Comparison of ENCODE assay signal across 20 cellular contexts in the genomic region with DNA sequence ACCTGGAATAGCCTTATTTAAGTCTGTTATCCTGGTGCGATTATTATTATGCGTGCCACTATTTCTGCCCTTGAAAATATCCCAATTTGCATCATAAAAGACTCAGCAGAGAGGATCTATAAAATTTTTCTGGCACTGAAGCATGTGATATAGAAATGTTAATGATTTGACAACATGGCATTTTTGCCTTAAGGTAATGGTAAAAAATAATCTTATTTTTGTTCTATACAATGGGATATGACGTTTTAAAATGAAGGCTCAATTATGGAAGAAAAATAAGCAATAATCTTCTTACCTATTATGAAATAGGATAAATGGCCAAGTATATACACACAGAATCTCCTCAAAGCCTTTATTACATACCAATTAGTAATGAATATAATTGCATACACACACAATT.
DNase-seq lines count a peak whose midpoint lies in the region; ATAC-seq and FAIRE-seq lines count a peak whose summit lies in the region.
"Had no signal": no experiment of that assay in that cellular context is flagged by ENCODE, and none has a peak within 500 bp of the region (broad histone marks: within the 10 kb centered on the region; RNA-seq: fewer than 3 reads in every experiment).

No MANE protein-coding gene starts in this region.

- H3K36me3 ChIP-seq in small intestine (ENCODE audit: control insufficient read depth in 2 of 2, insufficient read depth in 2 of 2, low read length in 2 of 2) = no peaks in the 10 kb centered on the region
- H3K36me3 ChIP-seq: BLaER1 treated with 17β-estradiol and CSF1 and Interleukin-3, amounts not matched to agents 10 nM and 100 nM had no signal

- no peak for ATAC-seq in GM18519 (IDR thresholded peaks at IDR 0.05; ENCODE audit: low FRiP score, unreplicated experiment)
- ATAC-seq: CD8-positive, alpha-beta T cell had no signal

- DNase-seq in NCI-H146 treated with DMSO at 0.1 percent for 48 hours (lab: John Stamatoyannopoulos, UW; ENCODE audit: unreplicated experiment) (peak; percentile 4), NCI-H146 (lab: John Stamatoyannopoulos, UW) (no peak), NCI-H69 (lab: John Stamatoyannopoulos, UW) (peak; percentile 3), NCI-H748 treated with DMSO at 0.1 percent for 48 hours (lab: John Stamatoyannopoulos, UW) (peak; percentile 8), NCI-H82 treated with DMSO at 0.1 percent for 48 hours (lab: John Stamatoyannopoulos, UW; ENCODE audit: unreplicated experiment) (no peak), small intestine (no peak)
- DNase-seq: 8988T; ACHN; Caco-2; Calu3; CD4-positive, alpha-beta T cell; CD8-positive, alpha-beta T cell; DMS79 treated with DMSO at 0.1 percent for 48 hours; GF-D8 had no signal

- FAIRE-seq in colon (lab: Jason Lieb, UNC) (peak; percentile 33), small intestine (lab: Jason Lieb, UNC) (no peak)
- FAIRE-seq: D721Med, GM12891 had no signal

- WGBS in small intestine, 3 donors = 92 to 98% (median 95%) methylated on average over 3 of the region's 3 CpGs

- H3K4me1 ChIP-seq in small intestine (ENCODE audit: control insufficient read depth in 2 of 2, insufficient read depth in 1 of 2, low read depth in 1 of 2, low read length in 1 of 2) = no peaks in the 10 kb centered on the region
- H3K4me1 ChIP-seq: BLaER1 treated with 17β-estradiol and CSF1 and Interleukin-3, amounts not matched to agents 10 nM and 100 nM; Caco-2 had no signal

- H3K27ac ChIP-seq in small intestine (ENCODE audit: low read depth in 1 of 2, low read length in 1 of 2) = no peak overlapping the region
- H3K27ac ChIP-seq: BLaER1 treated with 17β-estradiol and CSF1 and Interleukin-3, amounts not matched to agents 10 nM and 100 nM; C4-2B had no signal

- no peaks in the 10 kb centered on the region for H3K27me3 ChIP-seq in small intestine (ENCODE audit: control insufficient read depth in 2 of 2, insufficient read depth in 2 of 2, low read length in 2 of 2)
- H3K27me3 ChIP-seq: BLaER1 treated with 17β-estradiol and CSF1 and Interleukin-3, amounts not matched to agents 10 nM and 100 nM had no signal

- H3K4me3 ChIP-seq in small intestine (ENCODE audit: low read depth in 1 of 2, low read length in 2 of 2) = no peak overlapping the region
- H3K4me3 ChIP-seq: BLaER1 treated with 17β-estradiol and CSF1 and Interleukin-3, amounts not matched to agents 10 nM and 100 nM had no signal

- no peaks in the 10 kb centered on the region for H3K9me3 ChIP-seq in small intestine (ENCODE audit: control insufficient read depth, low read depth)
- H3K9me3 ChIP-seq: BLaER1 treated with 17β-estradiol and CSF1 and Interleukin-3, amounts not matched to agents 10 nM and 100 nM; Caco-2 had no signal

Comparison
In these comparisons a context has a peak if more than half of its experiments do, and no peak if none do; other contexts are left out.
1. DNase-seq: peak in NCI-H146 treated with DMSO at 0.1 percent for 48 hours (single experiment), NCI-H69 (single experiment) and NCI-H748 treated with DMSO at 0.1 percent for 48 hours (single experiment); none in NCI-H146 (single experiment), NCI-H82 treated with DMSO at 0.1 percent for 48 hours (single experiment) and small intestine (single experiment).